In genomic region chr3:100781311-100781710, GRCh38 we compare ENCODE assay signal across 28 cellular contexts.
DNase-seq lines count a peak whose midpoint lies in the region; ATAC-seq, FAIRE-seq and TF ChIP-seq lines count a peak whose summit lies in the region.
"Had no signal": no experiment of that assay in that cellular context is flagged by ENCODE, and none has a peak within 500 bp of the region (broad histone marks: within the 10 kb centered on the region; RNA-seq: fewer than 3 reads in every experiment).

No MANE protein-coding gene starts in this region.

- no peak overlapping the region for H3K56ac ChIP-seq in H1 (replicated peaks; ENCODE audit: insufficient read length, low read depth, low read length)

- H3K23me2 ChIP-seq in H1 (ENCODE audit: low read depth, low read length) = no peaks in the 10 kb centered on the region

- H3K27me3 Mint-ChIP-seq in activated T-cell treated with anti-CD3 and anti-CD28 coated beads, Interleukin-2, amount 50 U/mL, for 72 hours (ENCODE audit: low read depth) = no peaks in the 10 kb centered on the region
- peaks cover 2% of the 10 kb centered on the region for H3K27me3 Mint-ChIP-seq in neural progenitor cell (ENCODE audit: insufficient read depth, low read depth)
- H3K27me3 Mint-ChIP-seq: activated T-cell treated with anti-CD3 and anti-CD28 coated beads, Interleukin-2, amount 50 U/mL, for 24 hours; memory B cell had no signal

- H3K36me3 ChIP-seq in PC-3 (ENCODE audit: low read depth, low read length) (peaks cover 10% of the 10 kb centered on the region), H1 (ENCODE audit: control insufficient read depth in 2 of 4, insufficient read depth in 4 of 4, low read length in 3 of 4) (no peaks in the 10 kb centered on the region), neural progenitor cell (no peaks in the 10 kb centered on the region)
- H3K36me3 ChIP-seq: adrenal gland, SJCRH30 had no signal

- H3K79me1 ChIP-seq in H1 (ENCODE audit: low read depth, low read length) = no peaks in the 10 kb centered on the region

- H3K9me3 Mint-ChIP-seq in activated T-cell treated with anti-CD3 and anti-CD28 coated beads, Interleukin-2, amount 50 U/mL, for 72 hours = peaks cover 0 to 3% of the 10 kb centered on the region in 2 donors
- peaks cover 2% of the 10 kb centered on the region for H3K9me3 Mint-ChIP-seq in neural progenitor cell

- H3K27ac Mint-ChIP-seq in activated T-cell treated with anti-CD3 and anti-CD28 coated beads, Interleukin-2, amount 50 U/mL, for 72 hours = no peak overlapping the region
- no peak overlapping the region for H3K27ac Mint-ChIP-seq in neural progenitor cell
- H3K27ac Mint-ChIP-seq: activated T-cell treated with anti-CD3 and anti-CD28 coated beads, Interleukin-2, amount 50 U/mL, for 24 hours; CD14-positive monocyte; memory B cell had no signal

- POLR2A ChIA-PET in PC-3 (lab: Charles Lee; ENCODE audit: unreplicated experiment) = no interaction called here
- POLR2A ChIA-PET in H1 (lab: Charles Lee; ENCODE audit: partially characterized antibody) = no interaction called here

- H3K27me3 ChIP-seq in PC-3 (ENCODE audit: low read length) (no peaks in the 10 kb centered on the region), H1 (replicated peaks in 1 of 4; ENCODE audit: control insufficient read depth in 3 of 4, extremely low read depth in 1 of 4, insufficient read depth in 3 of 4, low read length in 3 of 4) (peaks cover 0 to 1% (median 0%) of the 10 kb centered on the region in 4 experiments; a peak in 1 of 7 replicates), neural progenitor cell (no peaks in the 10 kb centered on the region)
- H3K27me3 ChIP-seq: adrenal gland, SJCRH30 had no signal

- H4K20me1 ChIP-seq in PC-3 (ENCODE audit: low read length) (no peaks in the 10 kb centered on the region), H1 (replicated peaks in 1 of 2; ENCODE audit: control insufficient read depth in 1 of 2, insufficient read depth in 2 of 2, low read length in 2 of 2) (no peaks in the 10 kb centered on the region), neural progenitor cell (ENCODE audit: low read depth) (no peaks in the 10 kb centered on the region)

- TF ChIP-seq CTCF in PC-3 (conservative IDR thresholded peaks at IDR 0.05; ENCODE audit: low read depth, low read length) (no peak), H1 (IDR thresholded peaks at IDR 0.05; ENCODE audit: control extremely low read depth in 1 of 3, insufficient read depth in 1 of 3, low read depth in 1 of 3, low read length in 3 of 3) (no peak), neural progenitor cell (IDR thresholded peaks at IDR 0.05) (no peak)

- TF ChIP-seq RAD21 in H1 (IDR thresholded peaks at IDR 0.05 in 1 of 2, conservative IDR thresholded peaks at IDR 0.05 in 1 of 2; ENCODE audit: low read depth in 2 of 2, low read length in 2 of 2) = no peak

- WGBS in H1 (ENCODE audit: extremely low coverage in 1 of 2, insufficient coverage in 1 of 2, insufficient read length in 1 of 2, insufficient replicate concordance in 2 of 2, low coverage in 1 of 2, low lambda C conversion rate in 2 of 2, missing lambda C conversion rate in 1 of 2), 2 experiments = 90% methylated on average over 2 of the region's 2 CpGs; no CpG with 5 or more reads in 1 of the 2 experiments

- H2BK5ac ChIP-seq in H1 (ENCODE audit: low read depth, low read length) = no peak overlapping the region

- H3K9me3 ChIP-seq in PC-3 (ENCODE audit: low read length) (peaks cover 9% of the 10 kb centered on the region; the same call in 1 of the 2 replicates), H1 (ENCODE audit: insufficient read depth in 2 of 2, low read depth in 1 of 2, low read length in 1 of 2) (no peaks in the 10 kb centered on the region), neural progenitor cell (ENCODE audit: low read depth) (no peaks in the 10 kb centered on the region)

- H3K36me3 Mint-ChIP-seq in activated T-cell treated with anti-CD3 and anti-CD28 coated beads, Interleukin-2, amount 50 U/mL, for 72 hours (ENCODE audit: insufficient read depth in 2 of 2) = no peaks in the 10 kb centered on the region
- H3K36me3 Mint-ChIP-seq in neural progenitor cell = no peaks in the 10 kb centered on the region
- H3K36me3 Mint-ChIP-seq: CD14-positive monocyte, memory B cell had no signal

- no peak overlapping the region for H2AFZ ChIP-seq in PC-3 (ENCODE audit: low read length)
- H2AFZ ChIP-seq in H1 (ENCODE audit: low read length) = peak overlapping the region; percentile 49; the same call in 1 of the 2 replicates
- no peak overlapping the region for H2AFZ ChIP-seq in neural progenitor cell (replicated peaks)

- no peak overlapping the region for H2BK20ac ChIP-seq in H1 (ENCODE audit: low read length)

- CTCF ChIA-PET in PC-3 (lab: Charles Lee) = no interaction called here
- CTCF ChIA-PET in H1 (lab: Charles Lee; ENCODE audit: partially characterized antibody) = interaction anchor here (0.6 to 1.0 kb wide), 2 partner anchors 12 to 34 kb away, joined by 3 to 4 read pairs; no protein-coding TSS in a partner anchor

- H4K5ac ChIP-seq in H1 (ENCODE audit: insufficient read length, low read depth, low read length) = no peak overlapping the region

- TF ChIP-seq POLR2A in H1 (IDR thresholded peaks at IDR 0.05; ENCODE audit: control extremely low read depth in 1 of 2, low read depth in 2 of 2, low read length in 2 of 2) = no peak

- H3K9me2 ChIP-seq in PC-3 (replicated peaks; ENCODE audit: low read length) = no peaks in the 10 kb centered on the region

- no peak overlapping the region for H3K9ac ChIP-seq in PC-3 (ENCODE audit: low read length)
- no peak overlapping the region for H3K9ac ChIP-seq in H1 (replicated peaks in 1 of 4; ENCODE audit: extremely low read depth in 1 of 4, low read depth in 3 of 4, low read length in 3 of 4)
- H3K9ac ChIP-seq in neural progenitor cell = no peak overlapping the region
- H3K9ac ChIP-seq: KMS-11 had no signal

- H3K4me3 ChIP-seq in PC-3 (ENCODE audit: low read length) = no peak overlapping the region
- H3K4me3 ChIP-seq in H1 (ENCODE audit: extremely low read depth in 1 of 4, insufficient read depth in 2 of 4, low read depth in 3 of 4, low read length in 4 of 4) = no peak overlapping the region
- no peak overlapping the region for H3K4me3 ChIP-seq in neural progenitor cell
- H3K4me3 ChIP-seq: adrenal gland, coronary artery, SJCRH30 had no signal

- H3F3A ChIP-seq in PC-3 (ENCODE audit: low read length, unreplicated experiment) (no peaks in the 10 kb centered on the region), neural progenitor cell (ENCODE audit: low read depth) (no peaks in the 10 kb centered on the region)

- BruUV-seq in PC-3 (replicated peaks; lab: Mats Ljungman, UMichigan) = no TSS peak

- no peak overlapping the region for H3K4ac ChIP-seq in H1 (replicated peaks; ENCODE audit: insufficient read length, low read depth, low read length)

- H4K91ac ChIP-seq in H1 (replicated peaks; ENCODE audit: insufficient read length, low read length) = no peak overlapping the region

- peak overlapping the region; percentile 4; the same call in 1 of the 2 replicates for H3K27ac ChIP-seq in PC-3 (ENCODE audit: low read length)
- no peak overlapping the region for H3K27ac ChIP-seq in H1 (ENCODE audit: low read depth, low read length)
- no peak overlapping the region for H3K27ac ChIP-seq in neural progenitor cell
- H3K27ac ChIP-seq: adrenal gland, coronary artery, KMS-11 had no signal

- FAIRE-seq in H1 (lab: Jason Lieb, UNC) = no peak
- FAIRE-seq: endometrium, HTR-8/SVneo had no signal

- ATAC-seq in PC-3 (peak; percentile 43; the same call in 1 of the 2 replicates), HG03460 (IDR thresholded peaks at IDR 0.05; ENCODE audit: unreplicated experiment) (no peak)
- no peak for ATAC-seq in activated T-cell treated with anti-CD3 and anti-CD28 coated beads, Interleukin-2, amount 50 U/mL, for 72 hours (replicated peaks in 1 of 2)
- ATAC-seq: left colon, Panc1 had no signal

- no peaks in the 10 kb centered on the region for H3K79me2 ChIP-seq in PC-3 (ENCODE audit: low read length)
- no peaks in the 10 kb centered on the region for H3K79me2 ChIP-seq in H1 (ENCODE audit: control insufficient read depth in 1 of 2, insufficient read depth in 2 of 2, low read length in 2 of 2)
- no peaks in the 10 kb centered on the region for H3K79me2 ChIP-seq in neural progenitor cell (ENCODE audit: low read depth)

- H2BK15ac ChIP-seq in H1 (ENCODE audit: low read length) = no peak overlapping the region

- no peak overlapping the region for H3K14ac ChIP-seq in H1 (ENCODE audit: insufficient read length)

- H3K18ac ChIP-seq in H1 (ENCODE audit: extremely low read depth, low read length) = no peak overlapping the region

- H3K4me2 ChIP-seq in PC-3 (ENCODE audit: low read length) = no peak overlapping the region
- H3K4me2 ChIP-seq in H1 (ENCODE audit: insufficient read depth in 1 of 2, low read depth in 2 of 2, low read length in 2 of 2) = no peak overlapping the region
- no peak overlapping the region for H3K4me2 ChIP-seq in neural progenitor cell
- H3K4me2 ChIP-seq: KMS-11 had no signal

- H3K4me1 ChIP-seq in PC-3 (ENCODE audit: insufficient read depth, low read length) (peaks cover 17% of the 10 kb centered on the region), H1 (replicated peaks in 1 of 4; ENCODE audit: control insufficient read depth in 3 of 4, insufficient read depth in 4 of 4, low read length in 3 of 4) (no peaks in the 10 kb centered on the region), neural progenitor cell (peaks cover 10% of the 10 kb centered on the region)
- H3K4me1 ChIP-seq: adrenal gland had no signal

- peak; percentile 87 for DNase-seq in ELR (ENCODE audit: low read depth)
- peak; percentile 64 for DNase-seq in PC-3
- no peak for DNase-seq in H1 (ENCODE audit: low read depth in 1 of 2, low spot score in 2 of 2)
- DNase-seq in pulmonary artery endothelial cell (ENCODE audit: low read depth, low spot score) = peak; percentile 5
- DNase-seq in activated T-cell treated with anti-CD3 and anti-CD28 coated beads, Interleukin-2, amount 50 U/mL, for 72 hours = no peak
- no peak for DNase-seq in neural progenitor cell (ENCODE audit: low spot score)
- DNase-seq: activated CD4-positive, alpha-beta T cell treated with anti-CD3 and anti-CD28 coated beads for 4 hours; activated naive CD4-positive, alpha-beta T cell treated with Interleukin-2 at 50 U/mL for 16 hours; activated T-cell treated with anti-CD3 and anti-CD28 coated beads, Interleukin-2, amount 50 U/mL, for 24 hours; adrenal gland; glutamatergic neuron; left colon; NCI-H1694; NCI-H2171 treated with DMSO at 0.1 percent for 48 hours; NCI-H526; SJCRH30; small intestine; stimulated activated CD4-positive, alpha-beta T cell treated with anti-CD3 and anti-CD28 coated beads, Interleukin-2, amount 100 ng/mL, for 24 hours; substantia nigra; T-helper 1 cell had no signal

- H2BK120ac ChIP-seq in H1 (replicated peaks; ENCODE audit: low read depth, low read length) = no peak overlapping the region

- no peak overlapping the region for H3K23ac ChIP-seq in H1 (ENCODE audit: insufficient read length)

- H3K4me3 Mint-ChIP-seq in activated T-cell treated with anti-CD3 and anti-CD28 coated beads, Interleukin-2, amount 50 U/mL, for 72 hours = no peak overlapping the region
- H3K4me3 Mint-ChIP-seq in neural progenitor cell = no peak overlapping the region
- H3K4me3 Mint-ChIP-seq: activated T-cell treated with anti-CD3 and anti-CD28 coated beads, Interleukin-2, amount 50 U/mL, for 24 hours; CD14-positive monocyte; memory B cell had no signal

- no peak overlapping the region for H4K8ac ChIP-seq in H1 (ENCODE audit: extremely low read depth, insufficient read depth, low read length)

- no peak overlapping the region for H2AK5ac ChIP-seq in H1 (ENCODE audit: low read depth, low read length)

- no peak for TF ChIP-seq EP300 in H1 (IDR thresholded peaks at IDR 0.05; ENCODE audit: borderline replicate concordance in 1 of 2, low read depth in 2 of 2, low read length in 2 of 2)

- H2BK12ac ChIP-seq in H1 (ENCODE audit: low read depth, low read length) = no peak overlapping the region

- intact Hi-C loops in PC-3 (cut with micrococcal nuclease) = no loop called here

- no peaks in the 10 kb centered on the region for H3K4me1 Mint-ChIP-seq in activated T-cell treated with anti-CD3 and anti-CD28 coated beads, Interleukin-2, amount 50 U/mL, for 72 hours (ENCODE audit: low read depth)
- no peaks in the 10 kb centered on the region for H3K4me1 Mint-ChIP-seq in neural progenitor cell
- H3K4me1 Mint-ChIP-seq: CD14-positive monocyte, memory B cell had no signal

Comparison
In these comparisons a context has a peak if more than half of its experiments do, and no peak if none do; other contexts are left out.
1. DNase-seq: peak in ELR (single experiment), PC-3 (single experiment) and pulmonary artery endothelial cell (single experiment); none in H1 (0 of 2), activated T-cell treated with anti-CD3 and anti-CD28 coated beads, Interleukin-2, amount 50 U/mL, for 72 hours (0 of 2) and neural progenitor cell (single experiment).